ENCODE assay signal across 1 cellular context in the genomic region with DNA sequence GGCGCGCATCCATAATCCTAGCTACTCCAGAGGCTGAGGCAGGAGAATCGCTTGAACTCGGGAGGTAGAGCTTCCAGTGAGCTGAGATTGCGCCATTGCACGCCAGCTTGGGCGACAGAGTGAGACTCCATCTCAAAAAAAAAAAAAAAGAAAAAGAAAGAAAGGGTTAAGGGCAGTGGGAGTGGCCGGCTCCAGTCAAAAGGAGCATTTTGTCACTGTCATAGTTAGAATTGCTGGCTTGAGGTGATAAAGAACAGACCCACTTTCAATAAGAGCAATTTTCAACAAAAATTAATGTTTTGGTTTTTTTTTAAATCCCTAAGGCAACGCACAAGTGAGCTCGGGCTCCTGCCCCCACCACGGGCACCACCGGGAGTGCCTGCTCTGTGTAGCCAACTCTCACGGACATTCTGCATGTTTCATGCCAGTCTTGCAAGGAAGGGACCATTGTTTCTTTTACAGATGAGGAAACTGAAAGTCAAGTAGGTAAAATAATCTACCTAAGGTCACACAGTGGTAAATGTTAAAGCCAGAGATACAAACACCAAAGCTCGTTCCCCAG.
TF ChIP-seq lines count a peak whose summit lies in the region.

No MANE protein-coding gene starts in this region.

TF ChIP-seq in K562, 482 proteins besides CTCF, POLR2A, EP300 and RAD21 (continued from another document):
- TF ChIP-seq ZNF699 (CRISPR knock-in tag; IDR thresholded peaks at IDR 0.05; ENCODE audit: insufficient replicate concordance), result no peak
- TF ChIP-seq TCF3 (CRISPR knock-in tag; IDR thresholded peaks at IDR 0.05), result 0 out of 2 replicates have a peak, but pooled peaks have one; percentile 19
- TF ChIP-seq TAL1 (IDR thresholded peaks at IDR 0.05), result peak; percentile 11; the same call in 1 of the 2 replicates
- TF ChIP-seq, protein P1, sequence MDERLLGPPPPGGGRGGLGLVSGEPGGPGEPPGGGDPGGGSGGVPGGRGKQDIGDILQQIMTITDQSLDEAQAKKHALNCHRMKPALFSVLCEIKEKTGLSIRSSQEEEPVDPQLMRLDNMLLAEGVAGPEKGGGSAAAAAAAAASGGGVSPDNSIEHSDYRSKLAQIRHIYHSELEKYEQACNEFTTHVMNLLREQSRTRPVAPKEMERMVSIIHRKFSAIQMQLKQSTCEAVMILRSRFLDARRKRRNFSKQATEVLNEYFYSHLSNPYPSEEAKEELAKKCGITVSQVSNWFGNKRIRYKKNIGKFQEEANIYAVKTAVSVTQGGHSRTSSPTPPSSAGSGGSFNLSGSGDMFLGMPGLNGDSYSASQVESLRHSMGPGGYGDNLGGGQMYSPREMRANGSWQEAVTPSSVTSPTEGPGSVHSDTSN (CRISPR knock-in tag; IDR thresholded peaks at IDR 0.05; ENCODE audit: low read depth), result no peak
- TF ChIP-seq, protein P1 (tag; conservative IDR thresholded peaks at IDR 0.05; ENCODE audit: low read depth), result peak; percentile 86
- TF ChIP-seq, protein P2, sequence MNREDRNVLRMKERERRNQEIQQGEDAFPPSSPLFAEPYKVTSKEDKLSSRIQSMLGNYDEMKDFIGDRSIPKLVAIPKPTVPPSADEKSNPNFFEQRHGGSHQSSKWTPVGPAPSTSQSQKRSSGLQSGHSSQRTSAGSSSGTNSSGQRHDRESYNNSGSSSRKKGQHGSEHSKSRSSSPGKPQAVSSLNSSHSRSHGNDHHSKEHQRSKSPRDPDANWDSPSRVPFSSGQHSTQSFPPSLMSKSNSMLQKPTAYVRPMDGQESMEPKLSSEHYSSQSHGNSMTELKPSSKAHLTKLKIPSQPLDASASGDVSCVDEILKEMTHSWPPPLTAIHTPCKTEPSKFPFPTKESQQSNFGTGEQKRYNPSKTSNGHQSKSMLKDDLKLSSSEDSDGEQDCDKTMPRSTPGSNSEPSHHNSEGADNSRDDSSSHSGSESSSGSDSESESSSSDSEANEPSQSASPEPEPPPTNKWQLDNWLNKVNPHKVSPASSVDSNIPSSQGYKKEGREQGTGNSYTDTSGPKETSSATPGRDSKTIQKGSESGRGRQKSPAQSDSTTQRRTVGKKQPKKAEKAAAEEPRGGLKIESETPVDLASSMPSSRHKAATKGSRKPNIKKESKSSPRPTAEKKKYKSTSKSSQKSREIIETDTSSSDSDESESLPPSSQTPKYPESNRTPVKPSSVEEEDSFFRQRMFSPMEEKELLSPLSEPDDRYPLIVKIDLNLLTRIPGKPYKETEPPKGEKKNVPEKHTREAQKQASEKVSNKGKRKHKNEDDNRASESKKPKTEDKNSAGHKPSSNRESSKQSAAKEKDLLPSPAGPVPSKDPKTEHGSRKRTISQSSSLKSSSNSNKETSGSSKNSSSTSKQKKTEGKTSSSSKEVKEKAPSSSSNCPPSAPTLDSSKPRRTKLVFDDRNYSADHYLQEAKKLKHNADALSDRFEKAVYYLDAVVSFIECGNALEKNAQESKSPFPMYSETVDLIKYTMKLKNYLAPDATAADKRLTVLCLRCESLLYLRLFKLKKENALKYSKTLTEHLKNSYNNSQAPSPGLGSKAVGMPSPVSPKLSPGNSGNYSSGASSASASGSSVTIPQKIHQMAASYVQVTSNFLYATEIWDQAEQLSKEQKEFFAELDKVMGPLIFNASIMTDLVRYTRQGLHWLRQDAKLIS (CRISPR knock-in tag; IDR thresholded peaks at IDR 0.05), result no peak
- TF ChIP-seq, protein P3, sequence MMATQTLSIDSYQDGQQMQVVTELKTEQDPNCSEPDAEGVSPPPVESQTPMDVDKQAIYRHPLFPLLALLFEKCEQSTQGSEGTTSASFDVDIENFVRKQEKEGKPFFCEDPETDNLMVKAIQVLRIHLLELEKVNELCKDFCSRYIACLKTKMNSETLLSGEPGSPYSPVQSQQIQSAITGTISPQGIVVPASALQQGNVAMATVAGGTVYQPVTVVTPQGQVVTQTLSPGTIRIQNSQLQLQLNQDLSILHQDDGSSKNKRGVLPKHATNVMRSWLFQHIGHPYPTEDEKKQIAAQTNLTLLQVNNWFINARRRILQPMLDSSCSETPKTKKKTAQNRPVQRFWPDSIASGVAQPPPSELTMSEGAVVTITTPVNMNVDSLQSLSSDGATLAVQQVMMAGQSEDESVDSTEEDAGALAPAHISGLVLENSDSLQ (IDR thresholded peaks at IDR 0.05), result peak; percentile 55; the same call in 1 of the 2 replicates
- TF ChIP-seq POLR3G (IDR thresholded peaks at IDR 0.05; ENCODE audit: extremely low read depth, insufficient read length, insufficient replicate concordance), result no peak
